Comparison of ENCODE assay signal across 2 cellular contexts in genomic region chr11:71204748-71205664, GRCh38.
TF ChIP-seq lines count a peak whose summit lies in the region.

No MANE protein-coding gene starts in this region.

TF ChIP-seq in HCT116, 20 proteins besides CTCF, POLR2A, EP300 and RAD21 (continued from another document):
- TF ChIP-seq REST (IDR thresholded peaks at IDR 0.05; ENCODE audit: low read depth), result no peak
- no peak for TF ChIP-seq MAX (IDR thresholded peaks at IDR 0.05)
- no peak for TF ChIP-seq ATF3 (IDR thresholded peaks at IDR 0.05)

TF ChIP-seq in WTC11, 78 proteins besides CTCF, POLR2A, EP300 and RAD21 (continued from another document):
- TF ChIP-seq ATF3 (CRISPR knock-in tag; conservative IDR thresholded peaks at IDR 0.05) (no peak), SMAD4 (CRISPR knock-in tag; IDR thresholded peaks at IDR 0.05) (no peak), ERG (CRISPR knock-in tag; IDR thresholded peaks at IDR 0.05) (no peak), KAT7 (CRISPR knock-in tag; IDR thresholded peaks at IDR 0.05; ENCODE audit: borderline replicate concordance) (no peak)
